Comparison of ENCODE assay signal across 8 cellular contexts in genomic region chr14:24334431-24335271, GRCh38. TPM values are rescaled to one million over a fixed set of nuclear protein-coding genes. Genes with fewer than 3 reads are reported as not detected.
DNase-seq lines count a peak whose midpoint lies in the region; ATAC-seq and TF ChIP-seq lines count a peak whose summit lies in the region.

TSS of gene ADCY4 (minus strand) at chr14:24335071. CDS start at chr14:24334652, 419 bp downstream.

- H3K9me3 Mint-ChIP-seq in activated T-cell treated with anti-CD3 and anti-CD28 coated beads, Interleukin-2, amount 50 U/mL, for 24 hours: no peaks in the 10 kb centered on the region

- no peak within 1 kb of the TSS for H3K4ac ChIP-seq in trophoblast cell (ENCODE audit: low read depth, low read length)

- peak within 1 kb of the TSS; percentile 58 for H4K91ac ChIP-seq in trophoblast cell (ENCODE audit: low read depth, low read length)

- ATAC-seq in Right ventricle myocardium inferior (no peak), GM18511 (IDR thresholded peaks at IDR 0.05; ENCODE audit: unreplicated experiment) (no peak)

- H3K4me1 Mint-ChIP-seq in activated T-cell treated with anti-CD3 and anti-CD28 coated beads, Interleukin-2, amount 50 U/mL, for 24 hours (ENCODE audit: low read depth): peaks cover 56% of the 10 kb centered on the region

- DNase-seq in GM13976 (ENCODE audit: low spot score) (peak; percentile 52), Right ventricle myocardium inferior (ENCODE audit: missing footprints) (no peak), trophoblast cell (no peak), substantia nigra (lab: John Stamatoyannopoulos, UW) (no peak), NCI-H1105 treated with DMSO at 0.1 percent for 48 hours (lab: John Stamatoyannopoulos, UW) (no peak), HT-29 (ENCODE audit: low spot score) (no peak)
- peak; percentile 66 for DNase-seq in activated T-cell treated with anti-CD3 and anti-CD28 coated beads, Interleukin-2, amount 50 U/mL, for 24 hours

- peak within 1 kb of the TSS; percentile 62 for H3K14ac ChIP-seq in trophoblast cell (ENCODE audit: low read length)

- no CpG with 5 or more reads among the region's 64 CpGs for WGBS in trophoblast cell (ENCODE audit: extremely low coverage, insufficient coverage, insufficient read length)

- peak within 1 kb of the TSS; percentile 74 for H3K4me2 ChIP-seq in trophoblast cell (ENCODE audit: low read length)

- peaks cover 7% of the 10 kb centered on the region for H3K9me3 ChIP-seq in trophoblast cell (ENCODE audit: insufficient read depth, low read depth, low read length)

- H3K18ac ChIP-seq in trophoblast cell (ENCODE audit: low read length): peak within 1 kb of the TSS; percentile 61

- peaks cover 26% of the 10 kb centered on the region for H3K27me3 ChIP-seq in trophoblast cell (ENCODE audit: insufficient read depth, low read length)

- H3K4me3 Mint-ChIP-seq in activated T-cell treated with anti-CD3 and anti-CD28 coated beads, Interleukin-2, amount 50 U/mL, for 24 hours: peak within 1 kb of the TSS; percentile 66

- H2BK12ac ChIP-seq in trophoblast cell (ENCODE audit: low read length): peak within 1 kb of the TSS; percentile 51

- H3K23ac ChIP-seq in trophoblast cell (ENCODE audit: low read length): no peak within 1 kb of the TSS

- H3K27ac ChIP-seq in trophoblast cell (ENCODE audit: low read depth, low read length): no peak within 1 kb of the TSS
- H3K27ac ChIP-seq in substantia nigra (ENCODE audit: low read depth, low read length, poor library complexity, severe bottlenecking): no peak within 1 kb of the TSS

- intact Hi-C loops in Right ventricle myocardium inferior (cut with DNase I): loop anchor here (2.0 kb wide), 2 partner anchors 32 to 96 kb away; no protein-coding TSS in a partner anchor

- no peak for TF ChIP-seq CTCF in GM13976 (IDR thresholded peaks at IDR 0.05; ENCODE audit: borderline replicate concordance, control extremely low read depth, extremely low read depth, insufficient read depth, missing control alignments)

- H3K4me3 ChIP-seq in trophoblast cell (ENCODE audit: low read depth, low read length): peak within 1 kb of the TSS; percentile 62

- peaks cover 3% of the 10 kb centered on the region for H3K79me2 ChIP-seq in trophoblast cell (ENCODE audit: control insufficient read depth, insufficient read depth, low read length, poor library complexity)

- peak within 1 kb of the TSS; percentile 68 for H2AFZ ChIP-seq in trophoblast cell (ENCODE audit: insufficient read depth, low read length, poor library complexity)

- H4K12ac ChIP-seq in trophoblast cell (ENCODE audit: low read depth, low read length): peak within 1 kb of the TSS; percentile 47

- H3K36me3 Mint-ChIP-seq in activated T-cell treated with anti-CD3 and anti-CD28 coated beads, Interleukin-2, amount 50 U/mL, for 24 hours (ENCODE audit: low read depth): peaks cover 18% of the 10 kb centered on the region

- peak within 1 kb of the TSS; percentile 38 for H2BK120ac ChIP-seq in trophoblast cell (ENCODE audit: insufficient read depth, low read length, poor library complexity)

- H3K27me3 Mint-ChIP-seq in activated T-cell treated with anti-CD3 and anti-CD28 coated beads, Interleukin-2, amount 50 U/mL, for 24 hours: peaks cover 42% of the 10 kb centered on the region

- H2AK5ac ChIP-seq in trophoblast cell (ENCODE audit: low read length): no peak within 1 kb of the TSS

- peaks cover 30 to 32% of the 10 kb centered on the region in 2 experiments for H3K4me1 ChIP-seq in trophoblast cell (ENCODE audit: control insufficient read depth in 1 of 2, insufficient read depth in 2 of 2, low read length in 2 of 2)

- H4K8ac ChIP-seq in trophoblast cell (ENCODE audit: low read depth, low read length): peak within 1 kb of the TSS; percentile 63

- H3K36me3 ChIP-seq in trophoblast cell (ENCODE audit: control insufficient read depth in 1 of 2, insufficient read depth in 2 of 2, low read length in 2 of 2): no peaks in the 10 kb centered on the region

- no peak within 1 kb of the TSS for H3K9ac ChIP-seq in trophoblast cell (ENCODE audit: low read length)

- peaks cover 4% of the 10 kb centered on the region for H3K79me1 ChIP-seq in trophoblast cell (ENCODE audit: low read length)

- in situ Hi-C loops in GM13976 (cut with MboI; ENCODE audit: low sequenced_read_pairs, unreplicated experiment): loop anchor here (25.0 kb wide), 1 partner anchor 353 kb away; no protein-coding TSS in a partner anchor

- no peak within 1 kb of the TSS for H2BK5ac ChIP-seq in trophoblast cell (ENCODE audit: low read depth, low read length, poor library complexity)

- H3K27ac Mint-ChIP-seq in activated T-cell treated with anti-CD3 and anti-CD28 coated beads, Interleukin-2, amount 50 U/mL, for 24 hours: no peak within 1 kb of the TSS

RNA-seq across cellular contexts. Expression of gene ADCY4, which starts in this region (rescaled TPM):
- total RNA-seq in Right ventricle myocardium inferior: 27.3 TPM
- 2.7 and 3.6 TPM in 2 replicates for polyA plus RNA-seq in trophoblast cell (2013)
- 1.6 and 2.9 TPM in 2 replicates for total RNA-seq in HT-29 (2014; rRNA removed; shearing (Covaris generic))

Comparison
In these comparisons a context has a peak if more than half of its experiments do, and no peak if none do; other contexts are left out.
1. DNase-seq: peak in GM13976 (single experiment) and activated T-cell treated with anti-CD3 and anti-CD28 coated beads, Interleukin-2, amount 50 U/mL, for 24 hours (single experiment); none in Right ventricle myocardium inferior (single experiment), trophoblast cell (0 of 2), substantia nigra (0 of 49), NCI-H1105 treated with DMSO at 0.1 percent for 48 hours (single experiment) and HT-29 (single experiment).